19 cellular contexts compared by ENCODE assay signal in the genomic region with DNA sequence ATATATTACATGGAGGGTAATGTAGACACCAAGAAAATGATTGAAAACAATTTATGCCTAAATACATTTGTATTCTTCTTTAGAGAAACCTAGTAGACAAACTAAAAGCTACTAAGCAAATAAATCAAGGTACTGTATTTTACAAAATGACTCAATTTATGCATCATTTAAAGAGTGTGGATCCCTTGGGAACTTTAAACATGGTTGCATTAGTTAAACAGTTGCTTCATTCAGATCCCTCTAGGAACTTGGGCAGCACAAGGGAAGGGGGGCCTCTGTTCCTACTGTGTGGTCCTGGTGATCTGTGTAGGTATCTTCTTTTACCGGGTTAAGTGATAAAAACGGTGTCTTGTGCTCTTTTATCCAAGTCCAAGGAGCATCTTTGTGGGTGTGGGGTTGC. TPM values are rescaled to one million over a fixed set of nuclear protein-coding genes. Genes with fewer than 3 reads are reported as not detected.
"Had no signal": no experiment of that assay in that cellular context is flagged by ENCODE, and none has a peak within 500 bp of the region (broad histone marks: within the 10 kb centered on the region; RNA-seq: fewer than 3 reads in every experiment).

No MANE protein-coding gene starts in this region.

- H3K4me1 ChIP-seq: lower lobe of right lung, vagina had no signal

- H3K27me3 ChIP-seq: heart right ventricle, right atrium auricular region, spleen, upper lobe of left lung, vagina had no signal

- H3K4me3 ChIP-seq: heart right ventricle, lower lobe of right lung, right atrium auricular region, thoracic aorta, upper lobe of left lung, vagina had no signal

- H3K27ac ChIP-seq: heart right ventricle, lower lobe of right lung, right atrium auricular region, thoracic aorta, upper lobe of left lung, vagina had no signal

- DNase-seq: activated CD4-positive, alpha-beta T cell treated with anti-CD3 and anti-CD28 coated beads for 1 hour; activated CD4-positive, alpha-beta T cell treated with anti-CD3 and anti-CD28 coated beads, Interleukin-2, amount 50 U/mL, for 1 hour; activated gamma-delta T cell treated with Interleukin-2 at 50 U/mL for 16 hours; activated T-cell treated with anti-CD3 and anti-CD28 coated beads, Interleukin-2, amount 50 U/mL, for 4 hours; amniotic stem cell; foreskin melanocyte; heart right ventricle; kidney glomerular epithelial cell; lower lobe of right lung; mesenchymal stem cell; naive thymus-derived CD8-positive, alpha-beta T cell; occipital lobe; spleen; T1000; upper lobe of left lung had no signal

- H3K9me3 ChIP-seq: lower lobe of right lung, right atrium auricular region, thoracic aorta, upper lobe of left lung, vagina had no signal

- H3K36me3 ChIP-seq: heart right ventricle, lower lobe of right lung, right atrium auricular region, spleen, thoracic aorta, upper lobe of left lung, vagina had no signal

RNA-seq across cellular contexts. Expression of a gene that starts 31.5 kb away (rescaled TPM):
- total RNA-seq: activated T-helper 17 cell treated with anti-CD3 and anti-CD28 coated beads, Interleukin-2, amount 50 U/mL, for 72 hours had no signal
- polyA plus RNA-seq: naive thymus-derived CD8-positive, alpha-beta T cell had no signal
